ENCODE assay signal across 15 cellular contexts in the genomic region with DNA sequence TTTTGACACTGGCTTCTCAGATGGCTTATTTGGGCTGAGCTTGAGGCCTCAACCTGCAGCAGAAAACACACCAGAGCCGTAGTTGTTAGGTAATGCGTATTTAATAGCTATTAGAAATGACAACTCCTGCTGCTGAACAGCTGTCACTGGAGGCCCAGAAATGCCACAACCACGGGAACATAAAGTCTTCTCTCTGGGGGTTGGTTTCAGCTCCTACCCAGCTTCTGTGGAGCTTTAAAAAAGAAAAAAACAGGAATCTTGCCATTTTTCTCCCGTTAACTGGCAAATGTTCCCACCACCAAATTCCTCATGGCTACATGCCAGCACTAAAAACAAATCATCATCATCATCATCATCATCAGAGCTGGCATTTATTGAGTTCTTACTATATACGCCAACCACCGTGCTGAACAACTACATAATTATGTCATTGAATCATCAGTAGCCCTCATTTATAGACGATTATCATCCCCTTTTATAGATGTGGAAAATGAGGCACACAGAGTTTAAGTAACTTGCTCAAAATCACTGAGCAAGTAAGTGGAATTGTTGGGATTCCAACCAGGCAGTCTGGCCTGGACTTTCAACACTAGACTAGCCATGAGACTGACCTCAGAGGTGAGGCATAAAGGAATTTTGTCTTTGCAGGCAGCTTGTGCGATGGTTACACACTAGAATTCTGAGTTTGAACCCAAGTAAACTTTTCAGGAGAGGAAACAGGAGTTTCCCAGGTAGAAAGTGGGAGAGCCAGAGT.
DNase-seq lines count a peak whose midpoint lies in the region; FAIRE-seq and TF ChIP-seq lines count a peak whose summit lies in the region.
"Had no signal": no experiment of that assay in that cellular context is flagged by ENCODE, and none has a peak within 500 bp of the region (broad histone marks: within the 10 kb centered on the region; RNA-seq: fewer than 3 reads in every experiment).

No MANE protein-coding gene starts in this region.

- no peak overlapping the region for H3K9ac ChIP-seq in kidney (ENCODE audit: low read length in 2 of 2)
- H3K9ac ChIP-seq: BLaER1 treated with 17β-estradiol and CSF1 and Interleukin-3, amounts not matched to agents 10 nM and 100 nM; parathyroid adenoma had no signal

- no peaks in the 10 kb centered on the region for H3K36me3 ChIP-seq in HEK293 (ENCODE audit: control insufficient read depth in 2 of 2, insufficient read depth in 1 of 2, low read length in 2 of 2)
- H3K36me3 ChIP-seq in SJCRH30, result no peaks in the 10 kb centered on the region
- no peaks in the 10 kb centered on the region for H3K36me3 ChIP-seq in kidney (ENCODE audit: control insufficient read depth in 1 of 2, insufficient read depth in 2 of 2, low read length in 2 of 2)
- no peaks in the 10 kb centered on the region for H3K36me3 ChIP-seq in right atrium auricular region

- peaks cover 14% of the 10 kb centered on the region for H3K4me1 Mint-ChIP-seq in osteocyte (ENCODE audit: unreplicated experiment)
- H3K4me1 Mint-ChIP-seq: activated B cell treated with CpG ODN at 0.5 μM for 24 hours; stimulated activated memory B cell treated with anti-CD40 and anti-IgM and Interleukin-4, amounts not matched to agents 10 μg/mL and 1 μg/mL and 100 μg/mL, for 72 hours had no signal

- TF ChIP-seq CTCF in HEK293 (tag by site-specific recombination; IDR thresholded peaks at IDR 0.05), result no peak
- no peak for TF ChIP-seq CTCF in kidney (IDR thresholded peaks at IDR 0.05; ENCODE audit: borderline replicate concordance, extremely low read depth, insufficient read depth)
- TF ChIP-seq CTCF in osteocyte (IDR thresholded peaks at IDR 0.05), result no peak
- TF ChIP-seq CTCF in right atrium auricular region (IDR thresholded peaks at IDR 0.05), result no peak

- no peak overlapping the region for H3K27ac Mint-ChIP-seq in osteocyte (ENCODE audit: unreplicated experiment)
- H3K27ac Mint-ChIP-seq: activated B cell treated with CpG ODN at 0.5 μM for 24 hours; stimulated activated memory B cell treated with anti-CD40 and anti-IgM and Interleukin-4, amounts not matched to agents 10 μg/mL and 1 μg/mL and 100 μg/mL, for 72 hours had no signal

- H3K36me3 Mint-ChIP-seq in osteocyte (ENCODE audit: unreplicated experiment), result no peaks in the 10 kb centered on the region
- H3K36me3 Mint-ChIP-seq: stimulated activated memory B cell treated with anti-CD40 and anti-IgM and Interleukin-4, amounts not matched to agents 10 μg/mL and 1 μg/mL and 100 μg/mL, for 72 hours had no signal

- intact Hi-C loops in kidney (cut with DNase I), result no loop called here

- CTCF ChIA-PET in HEK293 (lab: Yijun Ruan, JAX), result interaction anchor here (0.8 kb wide), 1 partner anchor 446 kb away, joined by 3 read pairs; no protein-coding TSS in a partner anchor

- H3K27ac ChIP-seq in HEK293 (ENCODE audit: extremely low read depth, low read depth, low read length) (no peak overlapping the region), SJCRH30 (no peak overlapping the region), kidney (ENCODE audit: low read depth in 2 of 2, low read length in 2 of 2) (peak overlapping the region; percentile 15 to 40), right atrium auricular region (no peak overlapping the region)
- H3K27ac ChIP-seq: BLaER1 treated with 17β-estradiol and CSF1 and Interleukin-3, amounts not matched to agents 10 nM and 100 nM; HL-60; parathyroid adenoma had no signal

- no peak overlapping the region for H3K4me3 Mint-ChIP-seq in osteocyte (ENCODE audit: unreplicated experiment)
- H3K4me3 Mint-ChIP-seq: activated B cell treated with CpG ODN at 0.5 μM for 24 hours; stimulated activated memory B cell treated with anti-CD40 and anti-IgM and Interleukin-4, amounts not matched to agents 10 μg/mL and 1 μg/mL and 100 μg/mL, for 72 hours had no signal

- peaks cover 9% of the 10 kb centered on the region for H3K27me3 Mint-ChIP-seq in osteocyte (ENCODE audit: unreplicated experiment)
- H3K27me3 Mint-ChIP-seq: activated B cell treated with CpG ODN at 0.5 μM for 24 hours had no signal

- no peak for TF ChIP-seq POLR2A in GM12891 (IDR thresholded peaks at IDR 0.05; ENCODE audit: low read depth, low read length)

- H3K9me3 Mint-ChIP-seq in osteocyte (ENCODE audit: unreplicated experiment), result no peaks in the 10 kb centered on the region
- H3K9me3 Mint-ChIP-seq: activated B cell treated with CpG ODN at 0.5 μM for 24 hours; stimulated activated memory B cell treated with anti-CD40 and anti-IgM and Interleukin-4, amounts not matched to agents 10 μg/mL and 1 μg/mL and 100 μg/mL, for 72 hours had no signal

- POLR2A ChIA-PET in HEK293 (lab: Yijun Ruan, JAX), result no interaction called here

- H3K27me3 ChIP-seq in SJCRH30, result no peaks in the 10 kb centered on the region
- no peaks in the 10 kb centered on the region for H3K27me3 ChIP-seq in right atrium auricular region
- H3K27me3 ChIP-seq: BLaER1 treated with 17β-estradiol and CSF1 and Interleukin-3, amounts not matched to agents 10 nM and 100 nM had no signal

- H3K4me1 ChIP-seq in HEK293 (ENCODE audit: control insufficient read depth, insufficient read depth, low read length) (no peaks in the 10 kb centered on the region), SJCRH30 (no peaks in the 10 kb centered on the region; the same call in 1 of the 2 replicates), kidney (ENCODE audit: control insufficient read depth in 1 of 2, insufficient read depth in 1 of 2, low read depth in 1 of 2, low read length in 2 of 2) (peaks cover 8 to 28% of the 10 kb centered on the region in 2 donors), right atrium auricular region (no peaks in the 10 kb centered on the region)
- H3K4me1 ChIP-seq: parathyroid adenoma had no signal

- peak; percentile 17 for FAIRE-seq in kidney (lab: Jason Lieb, UNC)
- FAIRE-seq in GM12891 (lab: Jason Lieb, UNC), result no peak

- H3K9me3 ChIP-seq in HEK293 (ENCODE audit: control insufficient read depth, insufficient read depth, low read depth, low read length), result no peaks in the 10 kb centered on the region
- H3K9me3 ChIP-seq in SJCRH30 (replicated peaks), result no peaks in the 10 kb centered on the region
- no peaks in the 10 kb centered on the region for H3K9me3 ChIP-seq in kidney (ENCODE audit: control insufficient read depth in 1 of 2, low read length in 2 of 2)
- H3K9me3 ChIP-seq in right atrium auricular region, result no peaks in the 10 kb centered on the region
- H3K9me3 ChIP-seq: BLaER1 treated with 17β-estradiol and CSF1 and Interleukin-3, amounts not matched to agents 10 nM and 100 nM had no signal

- peak; percentile 33 for DNase-seq in AG08395 (ENCODE audit: low spot score)
- DNase-seq in SJCRH30, result peak; percentile 17 to 31
- no peak for DNase-seq in kidney
- DNase-seq in medulla oblongata (ENCODE audit: extremely low spot score), result no peak
- DNase-seq in osteocyte (ENCODE audit: extremely low spot score, unreplicated experiment), result no peak
- no peak for DNase-seq in right atrium auricular region (ENCODE audit: low spot score)
- no peak for DNase-seq in GM12891 (ENCODE audit: insufficient read length, low spot score)
- DNase-seq: activated B cell treated with CpG ODN at 0.5 μM for 24 hours; NCI-H526; stimulated activated CD4-positive, alpha-beta T cell treated with anti-CD3 and anti-CD28 coated beads, Interleukin-2, amount 100 ng/mL, for 48 hours had no signal

- H3K4me3 ChIP-seq in HEK293 (ENCODE audit: low read depth, low read length) (no peak overlapping the region), SJCRH30 (no peak overlapping the region), kidney (ENCODE audit: low read length in 2 of 2) (no peak overlapping the region), right atrium auricular region (no peak overlapping the region)
- H3K4me3 ChIP-seq: BLaER1 treated with 17β-estradiol and CSF1 and Interleukin-3, amounts not matched to agents 10 nM and 100 nM had no signal

TF ChIP-seq in HEK293, 187 proteins besides CTCF, POLR2A, EP300 and RAD21:
- TF ChIP-seq ZNF23 (tag by site-specific recombination; IDR thresholded peaks at IDR 0.05; ENCODE audit: borderline replicate concordance) (no peak), ZNF510 (tag by site-specific recombination; IDR thresholded peaks at IDR 0.05; ENCODE audit: insufficient replicate concordance) (no peak), OSR2 (tag by site-specific recombination; IDR thresholded peaks at IDR 0.05) (peak; percentile 28; the same call in 1 of the 2 replicates), ZNF513 (tag by site-specific recombination; IDR thresholded peaks at IDR 0.05) (peak; percentile 51; the same call in 1 of the 2 replicates), ZIC2 (tag by site-specific recombination; IDR thresholded peaks at IDR 0.05) (0 out of 2 replicates have a peak, but pooled peaks have one; percentile 26)

TF ChIP-seq in GM12891, 5 proteins besides CTCF, POLR2A, EP300 and RAD21:
- TF ChIP-seq SPI1 (IDR thresholded peaks at IDR 0.05; ENCODE audit: low read depth, low read length) (no peak), TAF1 (IDR thresholded peaks at IDR 0.05; ENCODE audit: low read depth, low read length) (no peak), POU2F2 (IDR thresholded peaks at IDR 0.05; ENCODE audit: low read depth, low read length) (no peak), POLR2AphosphoS5 (IDR thresholded peaks at IDR 0.05; ENCODE audit: low read depth, low read length) (no peak), PAX5 (IDR thresholded peaks at IDR 0.05; ENCODE audit: insufficient read depth, low read length, severe bottlenecking) (no peak)
TF ChIP-seq in GM12891: peak in this region for 0.

Comparison
In these comparisons a context has a peak if more than half of its experiments do, and no peak if none do; other contexts are left out.
1. DNase-seq: peak in AG08395 (single experiment) and SJCRH30 (2 of 2); none in kidney (single experiment), medulla oblongata (single experiment), osteocyte (single experiment), right atrium auricular region (single experiment) and GM12891 (single experiment).
2. H3K27ac ChIP-seq: peak in kidney (2 of 2); none in HEK293 (single experiment), SJCRH30 (single experiment) and right atrium auricular region (0 of 2).